21 cellular contexts compared by ENCODE assay signal in genomic region chr3:124997303-124998246, GRCh38. TPM values are rescaled to one million over a fixed set of nuclear protein-coding genes. Genes with fewer than 3 reads are reported as not detected.
DNase-seq lines count a peak whose midpoint lies in the region; ATAC-seq and TF ChIP-seq lines count a peak whose summit lies in the region.
"Had no signal": no experiment of that assay in that cellular context is flagged by ENCODE, and none has a peak within 500 bp of the region (broad histone marks: within the 10 kb centered on the region; RNA-seq: fewer than 3 reads in every experiment).

No MANE protein-coding gene starts in this region.

- ATAC-seq in heart right ventricle (no peak), Right ventricle myocardium superior (ENCODE audit: poor library complexity) (no peak), T-helper 17 cell (no peak), gastroesophageal sphincter (no peak)
- ATAC-seq: CD8-positive, alpha-beta T cell; GM23338; HepG2 had no signal

- H3K27ac ChIP-seq in heart right ventricle: peak overlapping the region in 7 of 10 donors; percentile 9 to 84 (median 63)
- H3K27ac ChIP-seq in layer of hippocampus (ENCODE audit: low read depth, low read length): peak overlapping the region; percentile 31
- H3K27ac ChIP-seq in thyroid gland: peak overlapping the region; percentile 66 to 90 (median 76)
- peak overlapping the region in 2 of 4 donors; percentile 56 to 69 for H3K27ac ChIP-seq in gastroesophageal sphincter
- H3K27ac ChIP-seq: breast epithelium, RWPE1 had no signal

- no peak overlapping the region for H3K4me3 ChIP-seq in heart right ventricle
- H3K4me3 ChIP-seq in thyroid gland (replicated peaks in 1 of 3): no peak overlapping the region
- H3K4me3 ChIP-seq in gastroesophageal sphincter: no peak overlapping the region
- H3K4me3 ChIP-seq: breast epithelium, esophagus squamous epithelium, GM23338, upper lobe of left lung had no signal

- TF ChIP-seq POLR2A in thyroid gland (IDR thresholded peaks at IDR 0.05) (peak in 1 of 2 donors; percentile 60), gastroesophageal sphincter (IDR thresholded peaks at IDR 0.05) (no peak)

- H3K27me3 Mint-ChIP-seq in T-helper 17 cell: no peaks in the 10 kb centered on the region
- H3K27me3 Mint-ChIP-seq: activated CD4-positive, alpha-beta memory T cell treated with anti-CD3 and anti-CD28 coated beads for 36 hours had no signal

- DNase-seq in heart right ventricle (no peak), Right ventricle myocardium superior (no peak), T-helper 17 cell (no peak), thyroid gland (peak; percentile 77 to 80), DMS153 treated with DMSO at 0.1 percent for 48 hours (lab: John Stamatoyannopoulos, UW; ENCODE audit: unreplicated experiment) (no peak)
- DNase-seq in stimulated activated CD8-positive, alpha-beta memory T cell treated with anti-CD3 and anti-CD28 coated beads, Interleukin-4, amount 100 ng/mL, for 48 hours: no peak
- DNase-seq: activated CD4-positive, alpha-beta memory T cell treated with anti-CD3 and anti-CD28 coated beads for 36 hours; activated T-cell treated with anti-CD3 and anti-CD28 coated beads, Interleukin-2, amount 50 U/mL, for 48 hours; CD8-positive, alpha-beta T cell; esophagus squamous epithelium; mesendoderm; NCI-H187 treated with DMSO at 0.1 percent for 48 hours; stimulated activated naive CD4-positive, alpha-beta T cell treated with Interleukin-2 at 50 U/mL for 16 hours; upper lobe of left lung had no signal

- H3K4me1 ChIP-seq in heart right ventricle (peaks cover 24 to 100% (median 74%) of the 10 kb centered on the region in 9 donors), thyroid gland (peaks cover 49 to 82% of the 10 kb centered on the region in 2 donors), gastroesophageal sphincter (peaks cover 4 to 79% (median 32%) of the 10 kb centered on the region in 3 donors)
- H3K4me1 ChIP-seq: breast epithelium had no signal

- WGBS in heart right ventricle, 2 donors: 80 to 82% methylated on average over 21 of the region's 21 CpGs
- WGBS in thyroid gland, 2 donors: 33 to 39% methylated on average over 21 of the region's 21 CpGs
- WGBS in gastroesophageal sphincter (ENCODE audit: low coverage in 1 of 2), 2 donors: 73 to 78% methylated on average over 7 to 15 of the region's 21 CpGs

- no peaks in the 10 kb centered on the region for H3K4me1 Mint-ChIP-seq in T-helper 17 cell

- no peaks in the 10 kb centered on the region for H3K27me3 ChIP-seq in heart right ventricle
- H3K27me3 ChIP-seq in layer of hippocampus (ENCODE audit: control insufficient read depth, insufficient read depth, low read length): no peaks in the 10 kb centered on the region
- no peaks in the 10 kb centered on the region for H3K27me3 ChIP-seq in thyroid gland
- H3K27me3 ChIP-seq in gastroesophageal sphincter: no peaks in the 10 kb centered on the region
- H3K27me3 ChIP-seq: breast epithelium, esophagus squamous epithelium, upper lobe of left lung had no signal

- H3K9me3 ChIP-seq in heart right ventricle (no peaks in the 10 kb centered on the region), T-helper 17 cell (ENCODE audit: control insufficient read depth, low read length, poor library complexity, severe bottlenecking) (no peaks in the 10 kb centered on the region), thyroid gland (no peaks in the 10 kb centered on the region), gastroesophageal sphincter (no peaks in the 10 kb centered on the region)
- H3K9me3 ChIP-seq: breast epithelium, esophagus squamous epithelium, upper lobe of left lung had no signal

- no peak for TF ChIP-seq EP300 in gastroesophageal sphincter (IDR thresholded peaks at IDR 0.05)

- H3K36me3 ChIP-seq in heart right ventricle (peaks cover 0 to 100% (median 55%) of the 10 kb centered on the region in 9 donors), thyroid gland (peaks cover 22 to 32% of the 10 kb centered on the region in 2 donors), gastroesophageal sphincter (peaks cover 0 to 97% of the 10 kb centered on the region in 2 donors)
- H3K36me3 ChIP-seq: breast epithelium had no signal

- TF ChIP-seq CTCF in heart right ventricle (IDR thresholded peaks at IDR 0.05): no peak
- peak in 1 of 6 experiments; percentile 5 for TF ChIP-seq CTCF in thyroid gland (IDR thresholded peaks at IDR 0.05)
- TF ChIP-seq CTCF in gastroesophageal sphincter (IDR thresholded peaks at IDR 0.05): no peak

- peak overlapping the region; percentile 21 for H3K27ac Mint-ChIP-seq in T-helper 17 cell
- H3K27ac Mint-ChIP-seq: activated CD4-positive, alpha-beta memory T cell treated with anti-CD3 and anti-CD28 coated beads for 36 hours; CD8-positive, alpha-beta T cell; GM23338 had no signal

- intact Hi-C loops in heart right ventricle (cut with DNase I) (loop anchor here (2.0 to 10.0 kb wide), 11 partner anchors 55 to 440 kb away; partner anchors contain the start of genes HEG1 (in 2 of the 10) and ZNF148 (in 1 of the 10)), Right ventricle myocardium superior (cut with DNase I) (loop anchor here (5.0 kb wide), 2 partner anchors 165 to 440 kb away; no protein-coding TSS in a partner anchor), thyroid gland (cut with DNase I) (loop anchor here (10.0 kb wide), 1 partner anchor 167 kb away; no protein-coding TSS in a partner anchor)

- H3K4me3 Mint-ChIP-seq in T-helper 17 cell: no peak overlapping the region
- H3K4me3 Mint-ChIP-seq: activated CD4-positive, alpha-beta memory T cell treated with anti-CD3 and anti-CD28 coated beads for 36 hours; CD8-positive, alpha-beta T cell; GM23338; neural crest cell had no signal

- H3K36me3 Mint-ChIP-seq in T-helper 17 cell (ENCODE audit: low read depth): peaks cover 4% of the 10 kb centered on the region

RNA-seq across cellular contexts. Expression of gene HEG1, which starts 58.2 kb away (rescaled TPM):
- 100 to 1,000 TPM in 7 of 10 donors, 10 to 100 TPM in 3; 79.0 to 186 (median 143) TPM for total RNA-seq in heart right ventricle
- polyA plus RNA-seq in heart right ventricle: 10 to 100 TPM; 12.2 to 25.4 TPM
- 91.1 TPM for total RNA-seq in Right ventricle myocardium superior
- total RNA-seq in T-helper 17 cell: 10 to 100 TPM; 20.5 to 30.6 TPM
- 100 to 1,000 TPM in 3 of 4 donors, 10 to 100 TPM in 1; 91.4 to 266 (median 199) TPM for total RNA-seq in thyroid gland
- 10 to 100 TPM; 55.9 to 85.5 (median 78.9) TPM for total RNA-seq in gastroesophageal sphincter

Comparison
In these comparisons a context has a peak if more than half of its experiments do, and no peak if none do; other contexts are left out.
1. DNase-seq: peak in thyroid gland (2 of 2); none in heart right ventricle (0 of 2), Right ventricle myocardium superior (single experiment), T-helper 17 cell (0 of 3), DMS153 treated with DMSO at 0.1 percent for 48 hours (single experiment) and stimulated activated CD8-positive, alpha-beta memory T cell treated with anti-CD3 and anti-CD28 coated beads, Interleukin-4, amount 100 ng/mL, for 48 hours (single experiment).